ENCODE assay signal across 14 cellular contexts in the genomic region with DNA sequence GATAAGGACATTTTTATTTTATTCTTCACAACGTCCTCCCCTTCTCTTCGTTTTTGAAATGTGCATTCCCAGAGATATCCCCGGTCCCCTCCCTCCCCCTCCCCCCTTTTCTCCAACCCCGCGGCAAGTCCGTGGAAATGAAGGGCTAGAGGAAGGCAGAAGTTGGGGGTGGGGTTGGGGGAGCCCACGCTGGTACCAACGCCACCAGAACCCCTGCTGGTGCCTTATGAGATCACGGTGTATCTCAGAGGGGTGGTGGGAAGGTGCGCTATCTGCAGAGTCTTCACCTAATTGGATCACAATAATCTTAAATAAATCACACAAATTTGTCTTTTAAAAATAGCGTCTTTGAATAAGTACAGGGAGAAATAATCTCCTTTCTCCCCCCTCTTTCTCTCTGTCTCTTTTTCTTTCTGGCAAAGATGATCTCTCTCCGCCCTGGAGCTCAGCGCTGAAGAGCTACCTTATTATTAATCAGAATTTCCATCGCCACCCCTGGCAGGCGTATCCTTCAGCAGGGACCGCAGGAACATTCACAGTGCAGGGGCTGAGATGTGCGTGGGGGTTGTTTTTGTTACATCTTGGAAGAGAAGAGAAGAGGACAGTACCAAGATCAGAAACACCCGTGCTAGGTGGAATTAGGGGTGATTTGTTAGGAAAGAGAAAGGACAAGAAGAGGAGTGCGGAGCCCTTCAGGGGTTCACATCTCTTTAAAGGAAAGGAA. TPM values are rescaled to one million over a fixed set of nuclear protein-coding genes. Genes with fewer than 3 reads are reported as not detected.
DNase-seq lines count a peak whose midpoint lies in the region; ATAC-seq and TF ChIP-seq lines count a peak whose summit lies in the region.
"Had no signal": no experiment of that assay in that cellular context is flagged by ENCODE, and none has a peak within 500 bp of the region (broad histone marks: within the 10 kb centered on the region; RNA-seq: fewer than 3 reads in every experiment).

No MANE protein-coding gene starts in this region.

- H3K27ac Mint-ChIP-seq in activated CD4-positive, alpha-beta T cell treated with anti-CD3 and anti-CD28 coated beads, Interleukin-2, amount 10 ng/mL, durations not matched to agents 7 days and 5 days, result no peak overlapping the region
- H3K27ac Mint-ChIP-seq: activated CD4-positive, alpha-beta memory T cell treated with anti-CD3 and anti-CD28 coated beads for 36 hours; activated naive CD4-positive, alpha-beta T cell treated with anti-CD3 and anti-CD28 coated beads, Interleukin-2, amount 50 U/mL, for 72 hours; CD14-positive monocyte; naive thymus-derived CD4-positive, alpha-beta T cell had no signal

- H3K9me2 ChIP-seq in neural cell (ENCODE audit: insufficient read depth, low read length), result no peaks in the 10 kb centered on the region

- POLR2A ChIA-PET in activated CD4-positive, alpha-beta T cell treated with anti-CD3 and anti-CD28 coated beads, Interleukin-2, amount 10 ng/mL, durations not matched to agents 7 days and 5 days (lab: Charles Lee), result no interaction called here

- no peak overlapping the region for H3K4me3 Mint-ChIP-seq in activated CD4-positive, alpha-beta T cell treated with anti-CD3 and anti-CD28 coated beads, Interleukin-2, amount 10 ng/mL, durations not matched to agents 7 days and 5 days
- H3K4me3 Mint-ChIP-seq: activated CD4-positive, alpha-beta memory T cell treated with anti-CD3 and anti-CD28 coated beads for 36 hours; naive thymus-derived CD4-positive, alpha-beta T cell had no signal

- H3K27me3 ChIP-seq in heart left ventricle, result peaks cover 8 to 67% (median 34%) of the 10 kb centered on the region in 9 donors
- H3K27me3 ChIP-seq in body of pancreas, result peaks cover 0 to 6% of the 10 kb centered on the region in 2 donors
- H3K27me3 ChIP-seq in neural cell (ENCODE audit: insufficient read depth, low read depth, low read length), result no peaks in the 10 kb centered on the region
- H3K27me3 ChIP-seq in uterus, result peaks cover 0 to 24% of the 10 kb centered on the region in 2 donors

- 23 to 28% (median 25%) methylated on average over 19 of the region's 19 CpGs for WGBS in heart left ventricle, 4 donors
- WGBS in body of pancreas, 2 donors, result 16 to 21% methylated on average over 19 of the region's 19 CpGs

- peak overlapping the region in 8 of 12 donors; percentile 23 to 58 (median 38) for H3K4me3 ChIP-seq in heart left ventricle
- no peak overlapping the region for H3K4me3 ChIP-seq in body of pancreas
- peak overlapping the region; percentile 85 for H3K4me3 ChIP-seq in neural cell (ENCODE audit: low read length)
- H3K4me3 ChIP-seq in uterus, result peak overlapping the region; percentile 26 to 48

- no peaks in the 10 kb centered on the region for H3F3A ChIP-seq in neural cell (ENCODE audit: insufficient read depth, low read length, poor library complexity, severe bottlenecking)

- H4K20me1 ChIP-seq in neural cell (ENCODE audit: insufficient read depth), result no peaks in the 10 kb centered on the region

- no peaks in the 10 kb centered on the region for H3K9me3 ChIP-seq in heart left ventricle
- H3K9me3 ChIP-seq in body of pancreas, result no peaks in the 10 kb centered on the region
- H3K9me3 ChIP-seq in neural cell (ENCODE audit: low read length), result no peaks in the 10 kb centered on the region
- H3K9me3 ChIP-seq in uterus, result no peaks in the 10 kb centered on the region
- H3K9me3 ChIP-seq: upper lobe of left lung had no signal

- H3K9ac ChIP-seq in neural cell (ENCODE audit: low read length), result peak overlapping the region; percentile 95

- no peak for TF ChIP-seq POLR2A in heart left ventricle (IDR thresholded peaks at IDR 0.05)
- TF ChIP-seq POLR2A in body of pancreas (IDR thresholded peaks at IDR 0.05), result no peak
- TF ChIP-seq POLR2A in uterus (IDR thresholded peaks at IDR 0.05), result no peak

- no peaks in the 10 kb centered on the region for H3K36me3 ChIP-seq in heart left ventricle
- H3K36me3 ChIP-seq in body of pancreas (replicated peaks in 1 of 2; ENCODE audit: insufficient read depth in 1 of 2, low read depth in 2 of 2), result no peaks in the 10 kb centered on the region
- no peaks in the 10 kb centered on the region for H3K36me3 ChIP-seq in neural cell (ENCODE audit: insufficient read depth, low read length)
- H3K36me3 ChIP-seq in uterus, result no peaks in the 10 kb centered on the region
- H3K36me3 ChIP-seq: upper lobe of left lung had no signal

- H3K79me2 ChIP-seq in neural cell (replicated peaks; ENCODE audit: insufficient read depth, low read length), result peaks cover 45% of the 10 kb centered on the region

- H3K4me1 ChIP-seq in heart left ventricle (peaks cover 0 to 14% (median 0%) of the 10 kb centered on the region in 12 donors), body of pancreas (peaks cover 13% of the 10 kb centered on the region), uterus (no peaks in the 10 kb centered on the region)

- H3K27ac ChIP-seq in heart left ventricle (no peak overlapping the region), body of pancreas (no peak overlapping the region), neural cell (ENCODE audit: low read length) (peak overlapping the region; percentile 89), uterus (peak overlapping the region in 1 of 2 donors; percentile 85)
- H3K27ac ChIP-seq: upper lobe of left lung had no signal

- ATAC-seq in heart left ventricle (no peak), left cardiac atrium (no peak), body of pancreas (peak; percentile 24), HG03571 (IDR thresholded peaks at IDR 0.05; ENCODE audit: unreplicated experiment) (no peak)
- ATAC-seq: naive thymus-derived CD4-positive, alpha-beta T cell had no signal

- TF ChIP-seq EP300 in neural cell (conservative IDR thresholded peaks at IDR 0.05; ENCODE audit: poor library complexity, severe bottlenecking), result no peak

- no peak for TF ChIP-seq RAD21 in neural cell (conservative IDR thresholded peaks at IDR 0.05)

- intact Hi-C loops in heart left ventricle (cut with DNase I), result no loop called here
- intact Hi-C loops in left cardiac atrium (cut with DNase I), result no loop called here
- intact Hi-C loops in body of pancreas (cut with DNase I), result no loop called here
- intact Hi-C loops in uterus (cut with DNase I; ENCODE audit: low total_unique reads), result no loop called here

- no peaks in the 10 kb centered on the region for H3K36me3 Mint-ChIP-seq in activated CD4-positive, alpha-beta T cell treated with anti-CD3 and anti-CD28 coated beads, Interleukin-2, amount 10 ng/mL, durations not matched to agents 7 days and 5 days (ENCODE audit: low read depth)

- no peaks in the 10 kb centered on the region for H3K9me3 Mint-ChIP-seq in activated CD4-positive, alpha-beta T cell treated with anti-CD3 and anti-CD28 coated beads, Interleukin-2, amount 10 ng/mL, durations not matched to agents 7 days and 5 days
- H3K9me3 Mint-ChIP-seq: activated CD4-positive, alpha-beta memory T cell treated with anti-CD3 and anti-CD28 coated beads for 36 hours had no signal

- CTCF ChIA-PET in activated CD4-positive, alpha-beta T cell treated with anti-CD3 and anti-CD28 coated beads, Interleukin-2, amount 10 ng/mL, durations not matched to agents 7 days and 5 days (lab: Charles Lee), result no interaction called here

- peak overlapping the region; percentile 79 for H3K4me2 ChIP-seq in neural cell (ENCODE audit: low read length)

- DNase-seq in heart left ventricle (no peak), left cardiac atrium (no peak), body of pancreas (no peak), uterus (no peak), activated T-cell treated with anti-CD3 and anti-CD28 coated beads for 4 hours (no peak)
- DNase-seq in activated CD4-positive, alpha-beta T cell treated with anti-CD3 and anti-CD28 coated beads, Interleukin-2, amount 10 ng/mL, durations not matched to agents 7 days and 5 days, result no peak
- DNase-seq: activated CD4-positive, alpha-beta memory T cell treated with anti-CD3 and anti-CD28 coated beads for 36 hours; effector CD8-positive, alpha-beta T cell; naive thymus-derived CD4-positive, alpha-beta T cell had no signal

- H3K27me3 Mint-ChIP-seq in activated CD4-positive, alpha-beta T cell treated with anti-CD3 and anti-CD28 coated beads, Interleukin-2, amount 10 ng/mL, durations not matched to agents 7 days and 5 days, result peaks cover 36% of the 10 kb centered on the region

- TF ChIP-seq CTCF in heart left ventricle (IDR thresholded peaks at IDR 0.05), result no peak
- no peak for TF ChIP-seq CTCF in body of pancreas (IDR thresholded peaks at IDR 0.05)
- no peak for TF ChIP-seq CTCF in neural cell (IDR thresholded peaks at IDR 0.05; ENCODE audit: poor library complexity, severe bottlenecking)
- no peak for TF ChIP-seq CTCF in uterus (IDR thresholded peaks at IDR 0.05)

- H3K4me1 Mint-ChIP-seq in activated CD4-positive, alpha-beta T cell treated with anti-CD3 and anti-CD28 coated beads, Interleukin-2, amount 10 ng/mL, durations not matched to agents 7 days and 5 days, result peaks cover 1% of the 10 kb centered on the region
- H3K4me1 Mint-ChIP-seq: CD14-positive monocyte had no signal

- H2AFZ ChIP-seq in neural cell (ENCODE audit: low read depth, low read length), result peak overlapping the region; percentile 91

RNA-seq across cellular contexts. Expression of gene CLVS2, which starts 0.9 kb away (rescaled TPM):
- total RNA-seq in heart left ventricle (under 1 TPM in 4 of 9 donors, not detected in 5; 0.05 to 0.44 (median 0.26) TPM), left cardiac atrium (under 1 TPM in 1 of 2 donors, not detected in 1; 0.03 TPM), body of pancreas (under 1 TPM in 1 of 2 donors, not detected in 1; under 0.01 TPM), uterus (10 to 100 TPM in 1 of 4 donors, 1 to 10 TPM in 1, under 1 TPM in 2; under 0.01 to 11.6 (median 3.2) TPM)
- polyA plus RNA-seq in heart left ventricle (under 1 TPM in 1 of 2 donors, not detected in 1; 0.01 TPM), neural cell (11.5 and 12.9 TPM in 2 replicates)
- polyA minus RNA-seq in neural cell, result 39.4 and 51.2 TPM in 2 replicates
- not detected for total RNA-seq in activated CD4-positive, alpha-beta T cell treated with anti-CD3 and anti-CD28 coated beads, Interleukin-2, amount 10 ng/mL, durations not matched to agents 7 days and 5 days
- total RNA-seq: activated CD4-positive, alpha-beta memory T cell treated with anti-CD3 and anti-CD28 coated beads for 36 hours; activated naive CD4-positive, alpha-beta T cell treated with anti-CD3 and anti-CD28 coated beads, Interleukin-2, amount 50 U/mL, for 72 hours; naive thymus-derived CD4-positive, alpha-beta T cell had no signal
- polyA plus RNA-seq: CD14-positive monocyte; naive thymus-derived CD4-positive, alpha-beta T cell had no signal

Comparison
In these comparisons a context has a peak if more than half of its experiments do, and no peak if none do; other contexts are left out.
1. H3K4me3 ChIP-seq: peak in heart left ventricle (8 of 12), neural cell (single experiment) and uterus (2 of 2); none in body of pancreas (0 of 2).